Comparison of ENCODE assay signal across 14 cellular contexts in genomic region chr4:27595956-27596355, GRCh38.
A peak's percentile ranks its signal among the peaks of the same experiment; 100 is the strongest.
DNase-seq lines count a peak whose midpoint lies in the region; ATAC-seq, FAIRE-seq and TF ChIP-seq lines count a peak whose summit lies in the region.
"Had no signal": no experiment of that assay in that cellular context is flagged by ENCODE, and none has a peak within 500 bp of the region (broad histone marks: within the 10 kb centered on the region; RNA-seq: fewer than 3 reads in every experiment).

No MANE protein-coding gene starts in this region.

- no peak for TF ChIP-seq POLR2A in H1 (IDR thresholded peaks at IDR 0.05; ENCODE audit: control extremely low read depth in 1 of 2, low read depth in 2 of 2, low read length in 2 of 2)

- H3K4me3 ChIP-seq in H1 (ENCODE audit: extremely low read depth in 1 of 4, insufficient read depth in 2 of 4, low read depth in 3 of 4, low read length in 4 of 4): no peak overlapping the region
- H3K4me3 ChIP-seq in mammary epithelial cell (replicated peaks in 1 of 3; ENCODE audit: insufficient read depth in 1 of 3, low read depth in 2 of 3, low read length in 3 of 3): no peak overlapping the region
- H3K4me3 ChIP-seq: BLaER1, GM23248 had no signal

- no peak overlapping the region for H2BK5ac ChIP-seq in H1 (ENCODE audit: low read depth, low read length)

- H3K4me2 ChIP-seq in H1 (ENCODE audit: insufficient read depth in 1 of 2, low read depth in 2 of 2, low read length in 2 of 2) (no peak overlapping the region), mammary epithelial cell (ENCODE audit: insufficient read depth, low read depth, low read length) (no peak overlapping the region)
- H3K4me2 ChIP-seq: BLaER1 had no signal

- H3K4me1 ChIP-seq in H1 (replicated peaks in 1 of 4; ENCODE audit: control insufficient read depth in 3 of 4, insufficient read depth in 4 of 4, low read length in 3 of 4) (no peaks in the 10 kb centered on the region), mammary epithelial cell (ENCODE audit: insufficient read depth, low read length) (no peaks in the 10 kb centered on the region)
- H3K4me1 ChIP-seq: BLaER1 had no signal

- H3K23ac ChIP-seq in H1 (ENCODE audit: insufficient read length): no peak overlapping the region

- no peak overlapping the region for H3K14ac ChIP-seq in H1 (ENCODE audit: insufficient read length)

- POLR2A ChIA-PET in H1 (lab: Charles Lee; ENCODE audit: partially characterized antibody): no interaction called here

- H3K79me2 ChIP-seq in H1 (ENCODE audit: control insufficient read depth in 1 of 2, insufficient read depth in 2 of 2, low read length in 2 of 2): no peaks in the 10 kb centered on the region
- no peaks in the 10 kb centered on the region for H3K79me2 ChIP-seq in mammary epithelial cell (ENCODE audit: insufficient read depth, low read length)

- H4K5ac ChIP-seq in H1 (ENCODE audit: insufficient read length, low read depth, low read length): no peak overlapping the region

- H3K27me3 ChIP-seq in H1 (replicated peaks in 1 of 4; ENCODE audit: control insufficient read depth in 3 of 4, extremely low read depth in 1 of 4, insufficient read depth in 3 of 4, low read length in 3 of 4): no peaks in the 10 kb centered on the region
- no peaks in the 10 kb centered on the region for H3K27me3 ChIP-seq in mammary epithelial cell (ENCODE audit: insufficient read depth, low read length)
- H3K27me3 ChIP-seq: BLaER1 had no signal

- H3K18ac ChIP-seq in H1 (ENCODE audit: extremely low read depth, low read length): no peak overlapping the region

- H4K20me1 ChIP-seq in H1 (replicated peaks in 1 of 2; ENCODE audit: control insufficient read depth in 1 of 2, insufficient read depth in 2 of 2, low read length in 2 of 2): no peaks in the 10 kb centered on the region
- no peaks in the 10 kb centered on the region for H4K20me1 ChIP-seq in mammary epithelial cell (ENCODE audit: insufficient read depth, low read length)
- H4K20me1 ChIP-seq: BLaER1 had no signal

- TF ChIP-seq CTCF in H1 (IDR thresholded peaks at IDR 0.05; ENCODE audit: control extremely low read depth in 1 of 3, insufficient read depth in 1 of 3, low read depth in 1 of 3, low read length in 3 of 3) (no peak), mammary epithelial cell (conservative IDR thresholded peaks at IDR 0.05 in 1 of 2, IDR thresholded peaks at IDR 0.05 in 1 of 2; ENCODE audit: extremely low read depth in 1 of 2, insufficient read depth in 1 of 2, low read depth in 1 of 2, low read length in 2 of 2) (no peak)

- TF ChIP-seq EP300 in H1 (IDR thresholded peaks at IDR 0.05; ENCODE audit: borderline replicate concordance in 1 of 2, low read depth in 2 of 2, low read length in 2 of 2): no peak

- H2BK12ac ChIP-seq in H1 (ENCODE audit: low read depth, low read length): no peak overlapping the region

- ATAC-seq in GM19324 (IDR thresholded peaks at IDR 0.05; ENCODE audit: low FRiP score, unreplicated experiment): no peak

- no peaks in the 10 kb centered on the region for H3K23me2 ChIP-seq in H1 (ENCODE audit: low read depth, low read length)

- FAIRE-seq in H1 (lab: Jason Lieb, UNC): no peak

- in situ Hi-C loops in mammary epithelial cell (cut with MboI; ENCODE audit: low sequenced_read_pairs in 2 of 2): no loop called here

- no peak overlapping the region for H3K56ac ChIP-seq in H1 (replicated peaks; ENCODE audit: insufficient read length, low read depth, low read length)

- H3K36me3 ChIP-seq in H1 (ENCODE audit: control insufficient read depth in 2 of 4, insufficient read depth in 4 of 4, low read length in 3 of 4) (no peaks in the 10 kb centered on the region), mammary epithelial cell (ENCODE audit: insufficient read depth, low read length) (no peaks in the 10 kb centered on the region)
- H3K36me3 ChIP-seq: BLaER1 had no signal

- CTCF ChIA-PET in H1 (lab: Charles Lee; ENCODE audit: partially characterized antibody): interaction anchor here (1.5 to 1.8 kb wide), 2 partner anchors 25 to 547 kb away, joined by 4 read pairs; no protein-coding TSS in a partner anchor
- CTCF ChIA-PET in mammary epithelial cell (lab: Charles Lee; ENCODE audit: low non-redundant PET): interaction anchor here (0.6 kb wide), 1 partner anchor 12 kb away, joined by 5 read pairs; no protein-coding TSS in a partner anchor

- no peaks in the 10 kb centered on the region for H3K79me1 ChIP-seq in H1 (ENCODE audit: low read depth, low read length)

- TF ChIP-seq RAD21 in H1 (IDR thresholded peaks at IDR 0.05 in 1 of 2, conservative IDR thresholded peaks at IDR 0.05 in 1 of 2; ENCODE audit: low read depth in 2 of 2, low read length in 2 of 2): no peak

- intact Hi-C loops in mammary epithelial cell (cut with micrococcal nuclease): no loop called here

- 94% methylated on average over 9 of the region's 9 CpGs; no CpG with 5 or more reads in 1 of the 2 experiments for WGBS in H1 (ENCODE audit: extremely low coverage in 1 of 2, insufficient coverage in 1 of 2, insufficient read length in 1 of 2, insufficient replicate concordance in 2 of 2, low coverage in 1 of 2, low lambda C conversion rate in 2 of 2, missing lambda C conversion rate in 1 of 2), 2 experiments
- 85% methylated on average over 8 of the region's 9 CpGs for WGBS in mammary epithelial cell (ENCODE audit: low coverage, missing lambda C conversion rate)

- no peak overlapping the region for H3K4ac ChIP-seq in H1 (replicated peaks; ENCODE audit: insufficient read length, low read depth, low read length)

- H4K91ac ChIP-seq in H1 (replicated peaks; ENCODE audit: insufficient read length, low read length): no peak overlapping the region

- no peak overlapping the region for H2AK5ac ChIP-seq in H1 (ENCODE audit: low read depth, low read length)

- 0 out of 2 replicates have a peak overlapping the region, but pooled peaks have one; percentile 0 for H2AFZ ChIP-seq in H1 (ENCODE audit: low read length)
- no peak overlapping the region for H2AFZ ChIP-seq in mammary epithelial cell (ENCODE audit: low read depth, low read length)
- H2AFZ ChIP-seq: GM23248 had no signal

- no TSS peak for BruUV-seq in mammary epithelial cell (replicated peaks; lab: Mats Ljungman, UMichigan)

- DNase-seq in NCI-H82 (lab: John Stamatoyannopoulos, UW) (peak; percentile 19), NCI-H82 treated with DMSO at 0.1 percent for 48 hours (lab: John Stamatoyannopoulos, UW; ENCODE audit: unreplicated experiment) (no peak), H1 (ENCODE audit: low read depth in 1 of 2, low spot score in 2 of 2) (no peak), left kidney (ENCODE audit: low read depth, low spot score) (peak; percentile 3), mammary epithelial cell (no peak)
- DNase-seq in activated CD4-positive, CD25-positive, alpha-beta regulatory T cell treated with anti-CD3 and anti-CD28 coated beads, Interleukin-2, amount 50 U/mL, for 72 hours: no peak
- DNase-seq: 8988T, AML-193, DMS53, GM23248, H9, IMR-90 had no signal

- dilution Hi-C loops in mammary epithelial cell (cut with HindIII; ENCODE audit: low sequenced_read_pairs): no loop called here

- no peaks in the 10 kb centered on the region for H3K9me3 ChIP-seq in H1 (ENCODE audit: insufficient read depth in 2 of 2, low read depth in 1 of 2, low read length in 1 of 2)
- no peaks in the 10 kb centered on the region for H3K9me3 ChIP-seq in mammary epithelial cell (replicated peaks; ENCODE audit: insufficient read depth, low read length)
- H3K9me3 ChIP-seq: BLaER1 had no signal

- no peak overlapping the region for H2BK120ac ChIP-seq in H1 (replicated peaks; ENCODE audit: low read depth, low read length)

- no peak overlapping the region for H2BK15ac ChIP-seq in H1 (ENCODE audit: low read length)

- no peak overlapping the region for H3K27ac ChIP-seq in H1 (ENCODE audit: low read depth, low read length)
- H3K27ac ChIP-seq in mammary epithelial cell (ENCODE audit: insufficient read depth, low read depth, low read length): no peak overlapping the region
- H3K27ac ChIP-seq: BLaER1, GM23248 had no signal

- no peak overlapping the region for H2BK20ac ChIP-seq in H1 (ENCODE audit: low read length)

- no peak overlapping the region for H4K8ac ChIP-seq in H1 (ENCODE audit: extremely low read depth, insufficient read depth, low read length)

- H3K9ac ChIP-seq in H1 (replicated peaks in 1 of 4; ENCODE audit: extremely low read depth in 1 of 4, low read depth in 3 of 4, low read length in 3 of 4) (no peak overlapping the region), mammary epithelial cell (ENCODE audit: insufficient read depth, low read length) (no peak overlapping the region)
- H3K9ac ChIP-seq: BLaER1, GM23248 had no signal

TF ChIP-seq in H1, 55 proteins besides CTCF, POLR2A, EP300 and RAD21:
- TF ChIP-seq RBBP5 (IDR thresholded peaks at IDR 0.05; ENCODE audit: borderline replicate concordance, low read depth, low read length) (no peak), BRCA1 (IDR thresholded peaks at IDR 0.05; ENCODE audit: low read depth, low read length) (no peak), CREB1 (IDR thresholded peaks at IDR 0.05) (no peak)

Comparison
In these comparisons a context has a peak if more than half of its experiments do, and no peak if none do; other contexts are left out.
1. DNase-seq: peak in NCI-H82 (single experiment) and left kidney (single experiment); none in NCI-H82 treated with DMSO at 0.1 percent for 48 hours (single experiment), H1 (0 of 2), mammary epithelial cell (single experiment) and activated CD4-positive, CD25-positive, alpha-beta regulatory T cell treated with anti-CD3 and anti-CD28 coated beads, Interleukin-2, amount 50 U/mL, for 72 hours (single experiment).